Comparison of ENCODE assay signal across 12 cellular contexts in genomic region chr1:15283500-15283899, GRCh38. TPM values are rescaled to one million over a fixed set of nuclear protein-coding genes. Genes with fewer than 3 reads are reported as not detected.
A peak's percentile ranks its signal among the peaks of the same experiment; 100 is the strongest.
DNase-seq lines count a peak whose midpoint lies in the region; ATAC-seq, FAIRE-seq and TF ChIP-seq lines count a peak whose summit lies in the region.
"Had no signal": no experiment of that assay in that cellular context is flagged by ENCODE, and none has a peak within 500 bp of the region (broad histone marks: within the 10 kb centered on the region; RNA-seq: fewer than 3 reads in every experiment).

No MANE protein-coding gene starts in this region.

- no peaks in the 10 kb centered on the region for H3K36me3 ChIP-seq in esophagus (ENCODE audit: control insufficient read depth in 2 of 2, insufficient read depth in 2 of 2, low read length in 1 of 2)

- DNase-seq in H54 (ENCODE audit: insufficient read length, low spot score) (peak; percentile 56), RKO (ENCODE audit: low spot score) (peak; percentile 63), renal cortical epithelial cell (ENCODE audit: low read depth) (peak; percentile 68), cerebellar cortex (ENCODE audit: low spot score) (no peak)
- DNase-seq: activated naive CD4-positive, alpha-beta T cell treated with anti-CD3 and anti-CD28 coated beads for 36 hours; effector CD4-positive, alpha-beta T cell; immature natural killer cell had no signal

- peaks cover 0 to 10% of the 10 kb centered on the region in 2 donors for H3K4me1 ChIP-seq in esophagus (ENCODE audit: control insufficient read depth in 2 of 2, insufficient read depth in 2 of 2, low read length in 1 of 2)

- ATAC-seq in GM18867 (IDR thresholded peaks at IDR 0.05; ENCODE audit: unreplicated experiment) (no peak), GM18511 (IDR thresholded peaks at IDR 0.05; ENCODE audit: unreplicated experiment) (no peak)
- ATAC-seq: activated CD4-positive, CD25-positive, alpha-beta regulatory T cell treated with anti-CD3 and anti-CD28 coated beads, Interleukin-2, amount 50 U/mL, for 24 hours had no signal

- no peaks in the 10 kb centered on the region for H3K9me3 ChIP-seq in esophagus (ENCODE audit: control insufficient read depth in 2 of 2, insufficient read depth in 1 of 2, low read depth in 1 of 2, low read length in 1 of 2)

- peak; percentile 65 for FAIRE-seq in H54 (lab: Jason Lieb, UNC)
- FAIRE-seq: GM19239 had no signal

- peak overlapping the region; percentile 35 to 63 for H3K27ac ChIP-seq in esophagus (ENCODE audit: low read depth in 2 of 2, low read length in 1 of 2)

- H3K4me3 ChIP-seq in esophagus (ENCODE audit: low read depth in 1 of 2, low read length in 2 of 2), result no peak overlapping the region

- H3K27me3 ChIP-seq in esophagus (ENCODE audit: control insufficient read depth in 1 of 2, insufficient read depth in 2 of 2, low read length in 2 of 2), result no peaks in the 10 kb centered on the region

- no peak for TF ChIP-seq POLR2A in H54 (IDR thresholded peaks at IDR 0.05; ENCODE audit: low read depth, low read length)

- 38 to 53% methylated on average over 2 of the region's 2 CpGs for WGBS in esophagus, 2 donors

RNA-seq across cellular contexts. Expression of gene FHAD1, which starts 36.5 kb away (rescaled TPM):
- polyA plus RNA-seq in esophagus, result under 1 TPM; 0.04 to 0.16 TPM
- 1.3 TPM in 1 of 2 replicates, not detected in the other for total RNA-seq in renal cortical epithelial cell
